Comparison of ENCODE assay signal across 8 cellular contexts in genomic region chr9:107172160-107172978, GRCh38.
DNase-seq lines count a peak whose midpoint lies in the region; ATAC-seq, FAIRE-seq and TF ChIP-seq lines count a peak whose summit lies in the region.

No MANE protein-coding gene starts in this region.

- H3K36me3 ChIP-seq in PC-9 (ENCODE audit: low read depth) (no peaks in the 10 kb centered on the region), transverse colon (no peaks in the 10 kb centered on the region)

- POLR2A ChIA-PET in PC-9 (lab: Charles Lee; ENCODE audit: unreplicated experiment): interaction anchor here (0.6 kb wide), 1 partner anchor 1255 kb away, joined by 3 read pairs; no protein-coding TSS in a partner anchor

- peak overlapping the region; percentile 31 for H3K27ac Mint-ChIP-seq in activated T-helper 1 cell treated with anti-CD3 and anti-CD28 coated beads, Interleukin-12 subunit alpha, Interleukin-12 subunit beta, Interleukin-2, Interleukin-4 antibody, amounts not matched to agents 30 ng/mL and 10 ng/mL and 1 ng/mL, durations not matched to agents 14 hours and 24 hours and 36 hours

- H3K27ac ChIP-seq in PC-9 (no peak overlapping the region), transverse colon (no peak overlapping the region)

- intact Hi-C loops in PC-9 (cut with micrococcal nuclease; ENCODE audit: unreplicated experiment): loop anchor here (1.0 to 5.0 kb wide), 6 partner anchors 110 to 1564 kb away; partner anchors contain the start of gene RAD23B
- intact Hi-C loops in activated T-helper 1 cell treated with anti-CD3 and anti-CD28 coated beads, Interleukin-12 subunit alpha, Interleukin-12 subunit beta, Interleukin-2, Interleukin-4 antibody, amounts not matched to agents 30 ng/mL and 10 ng/mL and 1 ng/mL, durations not matched to agents 14 hours and 24 hours and 36 hours (cut with micrococcal nuclease): loop anchor here (1.0 to 5.0 kb wide), 6 partner anchors 35 to 1330 kb away; no protein-coding TSS in a partner anchor
- intact Hi-C loops in transverse colon (cut with DNase I; ENCODE audit: low total_unique reads): no loop called here

- CTCF ChIA-PET in PC-9 (lab: Charles Lee): no interaction called here

- no peak overlapping the region for H3K4me3 Mint-ChIP-seq in activated T-helper 1 cell treated with anti-CD3 and anti-CD28 coated beads, Interleukin-12 subunit alpha, Interleukin-12 subunit beta, Interleukin-2, Interleukin-4 antibody, amounts not matched to agents 30 ng/mL and 10 ng/mL and 1 ng/mL, durations not matched to agents 14 hours and 24 hours and 36 hours

- peak; percentile 74 for DNase-seq in KBM-7
- peak; percentile 56 to 71 for DNase-seq in PC-9
- DNase-seq in activated T-helper 1 cell treated with anti-CD3 and anti-CD28 coated beads, Interleukin-12 subunit alpha, Interleukin-12 subunit beta, Interleukin-2, Interleukin-4 antibody, amounts not matched to agents 30 ng/mL and 10 ng/mL and 1 ng/mL, durations not matched to agents 14 hours and 24 hours and 36 hours (ENCODE audit: low spot score): peak; percentile 41
- peak; percentile 78 for DNase-seq in fibroblast of the conjunctiva (ENCODE audit: low read depth)
- peak; percentile 35 for DNase-seq in occipital lobe (lab: John Stamatoyannopoulos, UW)
- DNase-seq in transverse colon: peak; percentile 80

- in situ Hi-C loops in KBM-7 (cut with MboI; ENCODE audit: low pct_unique_long_range_greater_than_20kb, low sequenced_read_pairs) (loop anchor here (25.0 kb wide), 1 partner anchor 110 kb away; no protein-coding TSS in a partner anchor), transverse colon (cut with MboI; ENCODE audit: low pct_ligation_motif_present in 1 of 4, low pct_unique_long_range_greater_than_20kb in 1 of 4, low sequenced_read_pairs in 3 of 4) (loop anchor here in 1 of 4 donors (25.0 kb wide), 2 partner anchors 310 to 535 kb away; partner anchors contain the start of gene ZNF462)

- no peak overlapping the region for H2AFZ ChIP-seq in PC-9

- H3K79me2 ChIP-seq in PC-9 (ENCODE audit: low read depth): no peaks in the 10 kb centered on the region

- H3K36me3 Mint-ChIP-seq in activated T-helper 1 cell treated with anti-CD3 and anti-CD28 coated beads, Interleukin-12 subunit alpha, Interleukin-12 subunit beta, Interleukin-2, Interleukin-4 antibody, amounts not matched to agents 30 ng/mL and 10 ng/mL and 1 ng/mL, durations not matched to agents 14 hours and 24 hours and 36 hours (ENCODE audit: low read depth): no peaks in the 10 kb centered on the region

- H3K27me3 ChIP-seq in PC-9 (ENCODE audit: insufficient read depth, low read depth) (no peaks in the 10 kb centered on the region), transverse colon (no peaks in the 10 kb centered on the region)

- no peaks in the 10 kb centered on the region for H3K4me1 ChIP-seq in PC-9 (replicated peaks; ENCODE audit: insufficient read depth)
- peaks cover 0 to 14% (median 7%) of the 10 kb centered on the region in 4 donors for H3K4me1 ChIP-seq in transverse colon

- no peaks in the 10 kb centered on the region for H4K20me1 ChIP-seq in PC-9 (ENCODE audit: insufficient read depth)

- peaks cover 29% of the 10 kb centered on the region for H3K4me1 Mint-ChIP-seq in activated T-helper 1 cell treated with anti-CD3 and anti-CD28 coated beads, Interleukin-12 subunit alpha, Interleukin-12 subunit beta, Interleukin-2, Interleukin-4 antibody, amounts not matched to agents 30 ng/mL and 10 ng/mL and 1 ng/mL, durations not matched to agents 14 hours and 24 hours and 36 hours (ENCODE audit: low read depth)

- no peak overlapping the region for H3K4me2 ChIP-seq in PC-9

- no peaks in the 10 kb centered on the region; the same call in 1 of the 2 replicates for H3K9me2 ChIP-seq in PC-9 (ENCODE audit: insufficient read depth)

- H3K4me3 ChIP-seq in PC-9: no peak overlapping the region
- no peak overlapping the region for H3K4me3 ChIP-seq in transverse colon

- ATAC-seq in GM21786 (IDR thresholded peaks at IDR 0.05; ENCODE audit: unreplicated experiment): peak; percentile 60

- no TSS peak for BruUV-seq in PC-9 (replicated peaks; lab: Mats Ljungman, UMichigan)

- peak; percentile 98 for FAIRE-seq in G401.6 (lab: Jason Lieb, UNC)

- TF ChIP-seq CTCF in PC-9 (conservative IDR thresholded peaks at IDR 0.05): peak; percentile 95
- TF ChIP-seq CTCF in transverse colon (IDR thresholded peaks at IDR 0.05): peak; percentile 82 to 93 (median 86)

- TF ChIP-seq EP300 in transverse colon (IDR thresholded peaks at IDR 0.05; ENCODE audit: low read depth): no peak

- TF ChIP-seq POLR2A in transverse colon (IDR thresholded peaks at IDR 0.05): no peak

- H3K9me3 Mint-ChIP-seq in activated T-helper 1 cell treated with anti-CD3 and anti-CD28 coated beads, Interleukin-12 subunit alpha, Interleukin-12 subunit beta, Interleukin-2, Interleukin-4 antibody, amounts not matched to agents 30 ng/mL and 10 ng/mL and 1 ng/mL, durations not matched to agents 14 hours and 24 hours and 36 hours: no peaks in the 10 kb centered on the region

- WGBS in transverse colon (ENCODE audit: low coverage in 1 of 2), 2 donors: 61 to 70% methylated on average over 4 of the region's 4 CpGs

- H3F3A ChIP-seq in PC-9 (ENCODE audit: insufficient read depth, low read depth): no peaks in the 10 kb centered on the region

- H3K9me3 ChIP-seq in PC-9 (ENCODE audit: insufficient read depth, low read depth) (no peaks in the 10 kb centered on the region), transverse colon (no peaks in the 10 kb centered on the region)

- H3K27me3 Mint-ChIP-seq in activated T-helper 1 cell treated with anti-CD3 and anti-CD28 coated beads, Interleukin-12 subunit alpha, Interleukin-12 subunit beta, Interleukin-2, Interleukin-4 antibody, amounts not matched to agents 30 ng/mL and 10 ng/mL and 1 ng/mL, durations not matched to agents 14 hours and 24 hours and 36 hours (ENCODE audit: insufficient read depth): no peaks in the 10 kb centered on the region
